In genomic region chr19:13064092-13064489, GRCh38 we compare ENCODE assay signal across 2 cellular contexts.
TF ChIP-seq lines count a peak whose summit lies in the region.

No MANE protein-coding gene starts in this region.

TF ChIP-seq in SK-N-SH, 30 proteins besides CTCF, POLR2A, EP300 and RAD21 (continued from another document):
- no peak for TF ChIP-seq MAX (IDR thresholded peaks at IDR 0.05; ENCODE audit: low read depth)
- no peak for TF ChIP-seq FOXJ3 (CRISPR knock-in tag; IDR thresholded peaks at IDR 0.05)
- TF ChIP-seq PBX3 (IDR thresholded peaks at IDR 0.05), result no peak
- TF ChIP-seq YY1 (IDR thresholded peaks at IDR 0.05; ENCODE audit: low read depth), result no peak
- TF ChIP-seq REST (IDR thresholded peaks at IDR 0.05; ENCODE audit: low read depth, low read length), result no peak

TF ChIP-seq in SK-N-SH treated with all-trans-retinoic acid at 6 μM for 48 hours, 23 proteins besides CTCF, POLR2A, EP300 and RAD21 (continued from another document):
- no peak for TF ChIP-seq CSRNP3 (CRISPR knock-in tag; IDR thresholded peaks at IDR 0.05)
- no peak for TF ChIP-seq ZNF565 (CRISPR knock-in tag; conservative IDR thresholded peaks at IDR 0.05; ENCODE audit: low read depth)
- TF ChIP-seq OSR1 (CRISPR knock-in tag; IDR thresholded peaks at IDR 0.05), result no peak
- no peak for TF ChIP-seq ARNTL (CRISPR knock-in tag; IDR thresholded peaks at IDR 0.05; ENCODE audit: borderline replicate concordance, low read depth)
- no peak for TF ChIP-seq CSDC2 (CRISPR knock-in tag; IDR thresholded peaks at IDR 0.05)
- no peak for TF ChIP-seq GLIS3 (CRISPR knock-in tag; IDR thresholded peaks at IDR 0.05)
- TF ChIP-seq TOX (CRISPR knock-in tag; IDR thresholded peaks at IDR 0.05; ENCODE audit: borderline replicate concordance), result no peak
- TF ChIP-seq ZNF70 (CRISPR knock-in tag; IDR thresholded peaks at IDR 0.05), result no peak
- no peak for TF ChIP-seq TCF4 (CRISPR knock-in tag; IDR thresholded peaks at IDR 0.05; ENCODE audit: borderline replicate concordance)
- no peak for TF ChIP-seq ZNF8 (CRISPR knock-in tag; IDR thresholded peaks at IDR 0.05)
- no peak for TF ChIP-seq POU6F1 (CRISPR knock-in tag; IDR thresholded peaks at IDR 0.05; ENCODE audit: borderline replicate concordance, low read depth)
